11 cellular contexts compared by ENCODE assay signal in the genomic region with DNA sequence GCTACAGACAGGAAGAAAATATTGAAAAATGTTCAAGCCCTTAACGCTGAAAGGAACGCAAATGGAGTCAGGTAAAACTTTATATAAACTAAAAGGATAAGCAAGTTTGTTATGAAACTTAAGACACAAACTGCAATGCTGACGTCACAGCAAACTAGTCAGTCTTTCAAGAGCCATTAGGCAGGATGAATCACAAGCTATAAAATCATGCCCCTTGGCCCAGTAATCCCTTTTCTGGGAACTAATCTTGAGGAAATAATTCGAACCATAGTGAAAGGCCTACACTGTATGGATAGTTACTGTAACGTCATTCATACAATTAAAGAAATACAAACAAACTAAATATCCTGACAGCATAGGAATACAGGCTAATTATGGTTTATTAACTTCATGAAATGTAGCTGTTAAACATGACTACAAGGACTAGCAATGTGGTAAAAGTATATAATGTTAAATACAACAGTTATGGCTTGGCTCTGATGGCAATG. TPM values are rescaled to one million over a fixed set of nuclear protein-coding genes. Genes with fewer than 3 reads are reported as not detected.
DNase-seq lines count a peak whose midpoint lies in the region; ATAC-seq, FAIRE-seq and TF ChIP-seq lines count a peak whose summit lies in the region.
"Had no signal": no experiment of that assay in that cellular context is flagged by ENCODE, and none has a peak within 500 bp of the region (broad histone marks: within the 10 kb centered on the region; RNA-seq: fewer than 3 reads in every experiment).

No MANE protein-coding gene starts in this region.

- no peaks in the 10 kb centered on the region for H3K9me3 Mint-ChIP-seq in mesothelial cell of epicardium
- H3K9me3 Mint-ChIP-seq in stimulated activated effector memory CD8-positive, alpha-beta T cell treated with anti-CD3 and anti-CD28 coated beads, Interleukin-12 subunit alpha, Interleukin-12 subunit beta, amount 100 ng/mL, for 72 hours: peaks cover 3% of the 10 kb centered on the region
- H3K9me3 Mint-ChIP-seq in stimulated activated naive B cell treated with anti-CD40 and anti-IgM and Interleukin-4, amounts not matched to agents 10 μg/mL and 1 μg/mL and 100 μg/mL, for 72 hours: no peaks in the 10 kb centered on the region
- H3K9me3 Mint-ChIP-seq: activated T-cell treated with anti-CD3 and anti-CD28 coated beads, Interleukin-2, amount 50 U/mL, for 4 hours; endodermal cell had no signal

- no peaks in the 10 kb centered on the region for H3K27me3 Mint-ChIP-seq in mesothelial cell of epicardium (ENCODE audit: low read depth)
- no peaks in the 10 kb centered on the region for H3K27me3 Mint-ChIP-seq in stimulated activated naive B cell treated with anti-CD40 and anti-IgM and Interleukin-4, amounts not matched to agents 10 μg/mL and 1 μg/mL and 100 μg/mL, for 72 hours

- no peak overlapping the region for H3K4me3 Mint-ChIP-seq in mesothelial cell of epicardium
- no peak overlapping the region for H3K4me3 Mint-ChIP-seq in stimulated activated effector memory CD8-positive, alpha-beta T cell treated with anti-CD3 and anti-CD28 coated beads, Interleukin-12 subunit alpha, Interleukin-12 subunit beta, amount 100 ng/mL, for 72 hours
- H3K4me3 Mint-ChIP-seq in stimulated activated naive B cell treated with anti-CD40 and anti-IgM and Interleukin-4, amounts not matched to agents 10 μg/mL and 1 μg/mL and 100 μg/mL, for 72 hours: no peak overlapping the region
- H3K4me3 Mint-ChIP-seq: activated T-cell treated with anti-CD3 and anti-CD28 coated beads, Interleukin-2, amount 50 U/mL, for 4 hours; endodermal cell had no signal

- peaks cover 3% of the 10 kb centered on the region for H3K36me3 ChIP-seq in bronchial epithelial cell (ENCODE audit: control insufficient read depth, insufficient read depth, low read length)

- TF ChIP-seq POLR2A in GM12891 (IDR thresholded peaks at IDR 0.05; ENCODE audit: low read depth, low read length): no peak

- H3K4me1 Mint-ChIP-seq in mesothelial cell of epicardium: peaks cover 28% of the 10 kb centered on the region
- H3K4me1 Mint-ChIP-seq in stimulated activated effector memory CD8-positive, alpha-beta T cell treated with anti-CD3 and anti-CD28 coated beads, Interleukin-12 subunit alpha, Interleukin-12 subunit beta, amount 100 ng/mL, for 72 hours: peaks cover 44% of the 10 kb centered on the region
- peaks cover 8 to 14% of the 10 kb centered on the region in 2 donors for H3K4me1 Mint-ChIP-seq in stimulated activated naive B cell treated with anti-CD40 and anti-IgM and Interleukin-4, amounts not matched to agents 10 μg/mL and 1 μg/mL and 100 μg/mL, for 72 hours

- H3K36me3 Mint-ChIP-seq in mesothelial cell of epicardium: peaks cover 22% of the 10 kb centered on the region
- H3K36me3 Mint-ChIP-seq in stimulated activated effector memory CD8-positive, alpha-beta T cell treated with anti-CD3 and anti-CD28 coated beads, Interleukin-12 subunit alpha, Interleukin-12 subunit beta, amount 100 ng/mL, for 72 hours: peaks cover 54% of the 10 kb centered on the region
- peaks cover 12 to 24% of the 10 kb centered on the region in 2 donors for H3K36me3 Mint-ChIP-seq in stimulated activated naive B cell treated with anti-CD40 and anti-IgM and Interleukin-4, amounts not matched to agents 10 μg/mL and 1 μg/mL and 100 μg/mL, for 72 hours

- no peaks in the 10 kb centered on the region for H3K27me3 ChIP-seq in bronchial epithelial cell (ENCODE audit: control insufficient read depth, insufficient read depth, low read length)

- H3K4me3 ChIP-seq in AG10803 (ENCODE audit: low read length) (no peak overlapping the region), bronchial epithelial cell (ENCODE audit: low read depth, low read length) (no peak overlapping the region)

- FAIRE-seq in bronchial epithelial cell (lab: Jason Lieb, UNC) (no peak), GM12891 (lab: Jason Lieb, UNC) (no peak)

- no peak for TF ChIP-seq CTCF in AG10803 (conservative IDR thresholded peaks at IDR 0.05; ENCODE audit: low read length)
- no peak for TF ChIP-seq CTCF in bronchial epithelial cell (IDR thresholded peaks at IDR 0.05; ENCODE audit: insufficient read depth, low read length, severe bottlenecking)
- no peak for TF ChIP-seq CTCF in mesothelial cell of epicardium (IDR thresholded peaks at IDR 0.05; ENCODE audit: unreplicated experiment)

- DNase-seq in AG10803 (ENCODE audit: low read depth) (peak; percentile 93), NCI-H2196 (lab: John Stamatoyannopoulos, UW; ENCODE audit: unreplicated experiment) (peak; percentile 59), bronchial epithelial cell (ENCODE audit: low read depth) (peak; percentile 96), mesothelial cell of epicardium (ENCODE audit: low spot score in 2 of 2, unreplicated experiment in 2 of 2) (no peak), GM12891 (ENCODE audit: insufficient read length, low spot score) (no peak)
- DNase-seq in stimulated activated effector memory CD8-positive, alpha-beta T cell treated with anti-CD3 and anti-CD28 coated beads, Interleukin-12 subunit alpha, Interleukin-12 subunit beta, amount 100 ng/mL, for 72 hours (ENCODE audit: low spot score in 2 of 2): no peak
- DNase-seq in stimulated activated naive B cell treated with anti-CD40 and anti-IgM and Interleukin-4, amounts not matched to agents 10 μg/mL and 1 μg/mL and 100 μg/mL, for 72 hours: no peak
- DNase-seq: activated T-cell treated with anti-CD3 and anti-CD28 coated beads, Interleukin-2, amount 50 U/mL, for 4 hours; endodermal cell; NCI-H1092 treated with DMSO at 0.1 percent for 48 hours had no signal

- ATAC-seq in stimulated activated effector memory CD8-positive, alpha-beta T cell treated with anti-CD3 and anti-CD28 coated beads, Interleukin-12 subunit alpha, Interleukin-12 subunit beta, amount 100 ng/mL, for 72 hours: no peak
- ATAC-seq in HG02763 (IDR thresholded peaks at IDR 0.05; ENCODE audit: unreplicated experiment): no peak
- no peak for ATAC-seq in stimulated activated naive B cell treated with anti-CD40 and anti-IgM and Interleukin-4, amounts not matched to agents 10 μg/mL and 1 μg/mL and 100 μg/mL, for 72 hours (replicated peaks)
- ATAC-seq: activated T-cell treated with anti-CD3 and anti-CD28 coated beads, Interleukin-2, amount 50 U/mL, for 4 hours had no signal

- H3K27ac Mint-ChIP-seq in mesothelial cell of epicardium: peak overlapping the region; percentile 89
- H3K27ac Mint-ChIP-seq in stimulated activated effector memory CD8-positive, alpha-beta T cell treated with anti-CD3 and anti-CD28 coated beads, Interleukin-12 subunit alpha, Interleukin-12 subunit beta, amount 100 ng/mL, for 72 hours: no peak overlapping the region
- H3K27ac Mint-ChIP-seq in stimulated activated naive B cell treated with anti-CD40 and anti-IgM and Interleukin-4, amounts not matched to agents 10 μg/mL and 1 μg/mL and 100 μg/mL, for 72 hours: no peak overlapping the region
- H3K27ac Mint-ChIP-seq: endodermal cell had no signal

TF ChIP-seq in GM12891, 5 proteins besides CTCF, POLR2A, EP300 and RAD21:
- no peak for TF ChIP-seq POLR2AphosphoS5 (IDR thresholded peaks at IDR 0.05; ENCODE audit: low read depth, low read length)
- TF ChIP-seq PAX5 (IDR thresholded peaks at IDR 0.05; ENCODE audit: insufficient read depth, low read length, severe bottlenecking): no peak
- TF ChIP-seq POU2F2 (IDR thresholded peaks at IDR 0.05; ENCODE audit: low read depth, low read length): no peak
- TF ChIP-seq SPI1 (IDR thresholded peaks at IDR 0.05; ENCODE audit: low read depth, low read length): no peak
- TF ChIP-seq TAF1 (IDR thresholded peaks at IDR 0.05; ENCODE audit: low read depth, low read length): no peak

RNA-seq across cellular contexts. Expression of a gene that starts 42.7 kb away (rescaled TPM):
- total RNA-seq in bronchial epithelial cell (20.9 and 25.3 TPM in 2 replicates), mesothelial cell of epicardium (16.3 to 17.5 TPM (median 17.2 TPM) in 3 replicates)
- 5.9 TPM for polyA plus RNA-seq in GM12891 (2012; ENCODE audit: low read depth, missing spikeins)

Comparison
In these comparisons a context has a peak if more than half of its experiments do, and no peak if none do; other contexts are left out.
1. DNase-seq: peak in AG10803 (single experiment), NCI-H2196 (single experiment) and bronchial epithelial cell (single experiment); none in mesothelial cell of epicardium (0 of 2), stimulated activated effector memory CD8-positive, alpha-beta T cell treated with anti-CD3 and anti-CD28 coated beads, Interleukin-12 subunit alpha, Interleukin-12 subunit beta, amount 100 ng/mL, for 72 hours (0 of 2), GM12891 (single experiment) and stimulated activated naive B cell treated with anti-CD40 and anti-IgM and Interleukin-4, amounts not matched to agents 10 μg/mL and 1 μg/mL and 100 μg/mL, for 72 hours (single experiment).